In the genomic region with DNA sequence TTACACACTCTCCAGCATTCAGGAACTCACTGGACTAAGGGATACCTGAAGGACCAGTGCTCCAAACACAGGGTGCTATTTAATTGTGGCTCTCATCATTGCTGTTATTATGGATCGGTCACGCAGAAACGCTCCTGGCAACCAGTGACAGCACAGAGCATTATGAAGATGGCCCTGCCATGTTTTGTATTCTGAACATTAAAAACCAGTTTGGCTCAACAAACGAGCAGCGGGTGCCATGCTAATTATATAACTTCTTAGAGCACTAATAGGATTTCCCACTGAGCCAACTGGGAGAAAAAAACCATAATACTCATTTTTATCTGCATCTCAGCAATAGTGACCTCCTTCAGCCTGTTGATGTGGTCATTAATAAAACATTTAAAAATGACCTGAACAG, we compare ENCODE assay signal across 18 cellular contexts.
"Had no signal": no experiment of that assay in that cellular context is flagged by ENCODE, and none has a peak within 500 bp of the region (broad histone marks: within the 10 kb centered on the region; RNA-seq: fewer than 3 reads in every experiment).

No MANE protein-coding gene starts in this region.

- H3K27me3 ChIP-seq: cardiac muscle cell, foreskin keratinocyte, sigmoid colon, upper lobe of left lung had no signal

- H3K9me3 ChIP-seq: sigmoid colon, thoracic aorta, upper lobe of left lung had no signal

- H3K27ac ChIP-seq: cardiac muscle cell, foreskin keratinocyte, parathyroid adenoma, sigmoid colon, thoracic aorta, upper lobe of left lung had no signal

- H3K4me1 ChIP-seq: parathyroid adenoma, upper lobe of left lung had no signal

- H3K36me3 ChIP-seq: sigmoid colon, thoracic aorta, upper lobe of left lung had no signal

- H3K4me3 ChIP-seq: cardiac muscle cell, lung, sigmoid colon, thoracic aorta, upper lobe of left lung had no signal

- H3K9ac ChIP-seq: parathyroid adenoma had no signal

- H3K79me2 ChIP-seq: parathyroid adenoma had no signal

- ATAC-seq: left colon, WTC11 had no signal

- H2AFZ ChIP-seq: parathyroid adenoma had no signal

- DNase-seq: activated CD4-positive, alpha-beta memory T cell treated with anti-CD3 and anti-CD28 coated beads for 36 hours; activated CD4-positive, alpha-beta T cell treated with anti-CD3 and anti-CD28 coated beads for 36 hours; activated CD8-positive, alpha-beta memory T cell treated with anti-CD3 and anti-CD28 coated beads, Interleukin-2, amount 10 ng/mL, durations not matched to agents 7 days and 5 days; activated naive CD4-positive, alpha-beta T cell; activated naive CD8-positive, alpha-beta T cell treated with anti-CD3 and anti-CD28 coated beads for 36 hours; amniotic stem cell; hypothalamus; islet precursor cell; left colon; sigmoid colon; stimulated activated CD4-positive, alpha-beta T cell treated with anti-CD3 and anti-CD28 coated beads, Interleukin-4, amount 100 ng/mL, for 24 hours; upper lobe of left lung had no signal
